ENCODE assay signal across 8 cellular contexts in the genomic region with DNA sequence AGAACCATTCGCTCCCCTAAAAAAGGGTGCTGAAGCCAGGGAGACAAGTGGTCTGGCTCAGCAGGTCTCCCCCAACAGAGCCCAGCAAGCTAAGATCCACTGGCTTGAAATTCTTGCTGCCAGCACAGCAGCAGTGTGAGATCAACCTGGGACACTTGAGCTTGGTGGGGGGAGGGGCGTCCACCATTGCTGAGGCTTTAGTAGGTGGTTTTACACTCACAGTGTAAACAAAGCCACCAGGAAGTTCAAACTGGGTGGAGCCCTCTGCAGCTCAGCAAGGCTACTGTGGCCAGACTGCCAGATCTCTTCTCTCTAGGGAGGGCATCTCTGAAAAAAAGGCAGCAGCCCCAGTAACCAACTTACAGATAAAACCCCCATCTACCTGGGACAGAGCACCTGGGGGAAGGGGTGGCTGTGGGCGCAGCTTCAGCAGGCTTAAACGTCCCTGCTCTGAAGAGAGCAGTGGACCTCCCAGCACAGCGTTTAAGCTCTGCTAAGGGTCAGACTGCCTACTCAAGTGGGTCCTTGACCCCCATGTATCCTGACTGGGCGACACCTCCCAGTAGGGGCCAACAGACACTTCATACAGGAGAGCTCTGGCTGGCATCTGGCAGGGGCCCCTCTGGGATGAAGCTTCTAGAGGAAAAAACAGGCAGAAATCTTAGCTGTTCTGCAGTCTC.
DNase-seq lines count a peak whose midpoint lies in the region; ATAC-seq, FAIRE-seq and TF ChIP-seq lines count a peak whose summit lies in the region.
"Not testable (repeated sequence)": the region's sequence is repeated elsewhere in the genome, so short reads cannot be mapped to it uniquely, and the experiment has no call there.

No MANE protein-coding gene starts in this region.

- H3K27me3 Mint-ChIP-seq in endodermal cell (ENCODE audit: insufficient read depth): not testable (repeated sequence)

- H2AFZ ChIP-seq in HepG2 (ENCODE audit: low read length): not testable (repeated sequence)

- H3K9me3 ChIP-seq in endodermal cell (ENCODE audit: control insufficient read depth, low read length); HepG2 (ENCODE audit: low read length); upper lobe of right lung: not testable (repeated sequence)

- H3K27ac ChIP-seq in endodermal cell (ENCODE audit: low read depth, low read length); HepG2 (ENCODE audit: extremely low read length, insufficient read depth, low read length); upper lobe of right lung: not testable (repeated sequence)

- H3K36me3 ChIP-seq in endodermal cell (ENCODE audit: control insufficient read depth, insufficient read depth, low read length); HepG2 (replicated peaks in 1 of 2; ENCODE audit: control insufficient read depth in 1 of 2, insufficient read depth in 2 of 2, low read length in 2 of 2); upper lobe of right lung: not testable (repeated sequence)

- in situ Hi-C loops in HepG2 (cut with HindIII; ENCODE audit: extremely low pct_ligation_motif_present, low pct_unique_long_range_greater_than_20kb): not testable (repeated sequence)

- not testable (repeated sequence) for H3K9ac ChIP-seq in endodermal cell (ENCODE audit: extremely low read depth, low read length, poor library complexity, severe bottlenecking); HepG2 (ENCODE audit: insufficient read depth, low read depth, low read length)

- peak overlapping the region; percentile 51; the same call in 1 of the 2 replicates for H3K4me2 ChIP-seq in HepG2 (ENCODE audit: low read depth, low read length)

- peak overlapping the region; percentile 59 for H3K4me3 ChIP-seq in endodermal cell (ENCODE audit: low read length)
- H3K4me3 ChIP-seq in HepG2 (replicated peaks in 1 of 3; ENCODE audit: insufficient read depth in 1 of 3, low read depth in 2 of 3, low read length in 3 of 3); upper lobe of right lung: not testable (repeated sequence)

- not testable (repeated sequence) for FAIRE-seq in HepG2 (lab: Jason Lieb, UNC)

- peaks cover 16% of the 10 kb centered on the region for H3K4me1 Mint-ChIP-seq in endodermal cell

- not testable (repeated sequence) for BruUV-seq in HepG2 (replicated peaks; lab: Mats Ljungman, UMichigan)

- H3K4me3 Mint-ChIP-seq in endodermal cell: not testable (repeated sequence)

- POLR2A ChIA-PET in HepG2 (lab: Yijun Ruan, JAX): not testable (repeated sequence)

- WGBS in endodermal cell (ENCODE audit: insufficient coverage in 1 of 2, insufficient read length in 1 of 2), 2 experiments: 78 to 85% methylated on average over 5 to 6 of the region's 6 CpGs
- 75% methylated on average over 1 of the region's 6 CpGs for WGBS in HepG2 (ENCODE audit: low lambda C conversion rate)

- CTCF ChIA-PET in HepG2 (lab: Yijun Ruan, JAX; ENCODE audit: low intra/inter-chr PET ratio, low total read pairs): not testable (repeated sequence)

- TF ChIP-seq POLR2A in HepG2 (IDR thresholded peaks at IDR 0.05; ENCODE audit: insufficient read depth in 1 of 2, low read depth in 2 of 2, low read length in 2 of 2): not testable (repeated sequence)

- TF ChIP-seq RAD21 in HepG2 (CRISPR knock-in tag; IDR thresholded peaks at IDR 0.05): not testable (repeated sequence)

- peak; percentile 92 for DNase-seq in DMS53 (lab: John Stamatoyannopoulos, UW)
- DNase-seq in HT-29 (ENCODE audit: low spot score): peak; percentile 75
- peak; percentile 64 for DNase-seq in NCI-H146 treated with DMSO at 0.1 percent for 48 hours (lab: John Stamatoyannopoulos, UW; ENCODE audit: unreplicated experiment)
- peak; percentile 73 for DNase-seq in NCI-H748 (lab: John Stamatoyannopoulos, UW; ENCODE audit: unreplicated experiment)
- DNase-seq in SHP77 (lab: John Stamatoyannopoulos, UW): peak; percentile 63 to 66
- peak; percentile 88 for DNase-seq in endodermal cell
- DNase-seq in HepG2 (ENCODE audit: low spot score): peak; percentile 13
- peak; percentile 86 for DNase-seq in upper lobe of right lung

- not testable (repeated sequence) for H3K79me2 ChIP-seq in HepG2 (ENCODE audit: insufficient read depth, low read length)

- peak overlapping the region; percentile 85 for H3K27ac Mint-ChIP-seq in endodermal cell

- H3K4me1 ChIP-seq in endodermal cell (ENCODE audit: control insufficient read depth, insufficient read depth, low read length); upper lobe of right lung: not testable (repeated sequence)
- H3K4me1 ChIP-seq in HepG2 (ENCODE audit: insufficient read depth, low read length): 0 out of 2 replicates have a peak, but pooled peaks cover 12% of the 10 kb centered on the region

- not testable (repeated sequence) for H3K36me3 Mint-ChIP-seq in endodermal cell (ENCODE audit: low read depth)

- not testable (repeated sequence) for H4K20me1 ChIP-seq in HepG2 (ENCODE audit: insufficient read depth, low read length)

- ATAC-seq in HepG2 (peak; percentile 67), upper lobe of right lung (peak; percentile 22)

- H3K9me3 Mint-ChIP-seq in endodermal cell: not testable (repeated sequence)

- not testable (repeated sequence) for TF ChIP-seq EP300 in HepG2 (IDR thresholded peaks at IDR 0.05; ENCODE audit: low read depth in 2 of 2, low read length in 2 of 2); HepG2 (CRISPR knock-in tag; IDR thresholded peaks at IDR 0.05; ENCODE audit: borderline replicate concordance)

- intact Hi-C loops in HepG2 (cut with micrococcal nuclease; ENCODE audit: unreplicated experiment); upper lobe of right lung (cut with DNase I): not testable (repeated sequence)

- TF ChIP-seq CTCF in endodermal cell (conservative IDR thresholded peaks at IDR 0.05): peak; percentile 34
- 0 out of 2 replicates have a peak, but pooled peaks have one; percentile 5 for TF ChIP-seq CTCF in HepG2 (CRISPR knock-in tag; IDR thresholded peaks at IDR 0.05)
- TF ChIP-seq CTCF in upper lobe of right lung (IDR thresholded peaks at IDR 0.05): not testable (repeated sequence)

- H3K27me3 ChIP-seq in endodermal cell (ENCODE audit: control insufficient read depth, insufficient read depth, low read length, poor library complexity, severe bottlenecking); HepG2 (ENCODE audit: control insufficient read depth in 1 of 2, insufficient read depth in 2 of 2, low read length in 2 of 2); upper lobe of right lung: not testable (repeated sequence)

TF ChIP-seq in HepG2, 621 proteins besides CTCF, POLR2A, EP300 and RAD21:
- TF ChIP-seq FOXA3 (CRISPR knock-in tag; IDR thresholded peaks at IDR 0.05) (0 out of 2 replicates have a peak, but pooled peaks have one; percentile 10), ZKSCAN1 (IDR thresholded peaks at IDR 0.05; ENCODE audit: low read length) (peak; percentile 57; the same call in 1 of the 2 replicates), FOXA1 (CRISPR knock-in tag; IDR thresholded peaks at IDR 0.05) (0 out of 2 replicates have a peak, but pooled peaks have one; percentile 38), ZNF281 (CRISPR knock-in tag; IDR thresholded peaks at IDR 0.05; ENCODE audit: borderline replicate concordance) (peak; percentile 79)
- not testable (repeated sequence) for TF ChIP-seq FOXA1 (IDR thresholded peaks at IDR 0.05)

Comparison
In these comparisons a context has a peak if more than half of its experiments do, and no peak if none do; other contexts are left out.
1. DNase-seq: peak in every context shown above with its lines; median percentile 92 in DMS53; 88 in endodermal cell; 86 in upper lobe of right lung; 75 in HT-29; 73 in NCI-H748; 64 in SHP77; 64 in NCI-H146 treated with DMSO at 0.1 percent for 48 hours; 13 in HepG2.